In the genomic region with DNA sequence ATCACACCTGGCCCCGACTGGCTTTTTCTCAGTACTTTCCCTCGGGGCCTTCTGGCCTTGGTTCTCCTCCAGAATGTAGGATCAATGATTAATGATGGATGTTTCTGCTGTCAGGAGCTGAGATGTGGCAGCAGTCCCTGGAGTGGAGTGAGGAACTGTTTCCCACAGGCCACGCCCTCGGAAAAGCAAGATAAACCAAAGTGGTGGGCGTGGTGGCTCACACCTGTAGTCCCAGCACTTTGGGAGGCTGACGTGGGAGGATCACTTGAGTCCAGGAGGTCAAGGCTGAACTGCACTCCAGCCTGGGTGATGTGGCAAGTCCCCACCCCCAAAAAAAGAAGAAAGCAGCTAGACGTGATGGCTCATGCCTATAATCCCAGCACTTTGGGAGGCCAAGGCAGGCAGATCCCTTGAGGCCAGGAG, we compare ENCODE assay signal across 15 cellular contexts. TPM values are rescaled to one million over a fixed set of nuclear protein-coding genes. Genes with fewer than 3 reads are reported as not detected.
"Had no signal": no experiment of that assay in that cellular context is flagged by ENCODE, and none has a peak within 500 bp of the region (broad histone marks: within the 10 kb centered on the region; RNA-seq: fewer than 3 reads in every experiment).

No MANE protein-coding gene starts in this region.

- H3K27ac Mint-ChIP-seq: activated CD4-positive, alpha-beta T cell treated with anti-CD3 and anti-CD28 coated beads for 36 hours; stimulated activated naive CD8-positive, alpha-beta T cell treated with anti-CD3 and anti-CD28 coated beads, Interleukin-15, Interleukin-2, amounts not matched to agents 100 ng/mL and 50 ng/mL, for 24 hours; WTC11 had no signal

- DNase-seq: activated CD4-positive, alpha-beta T cell treated with anti-CD3 and anti-CD28 coated beads for 36 hours; activated CD4-positive, alpha-beta T cell treated with anti-CD3 and anti-CD28 coated beads, Interleukin-2, amount 50 U/mL, for 48 hours; activated naive CD4-positive, alpha-beta T cell; aorta; cerebellar nuclear complex; effector CD4-positive, alpha-beta T cell; nucleus accumbens; SW 1271; trophoblast cell had no signal

- H3K9me3 Mint-ChIP-seq: nephron; stimulated activated naive CD8-positive, alpha-beta T cell treated with anti-CD3 and anti-CD28 coated beads, Interleukin-15, Interleukin-2, amounts not matched to agents 100 ng/mL and 50 ng/mL, for 24 hours had no signal

- H3K4me3 Mint-ChIP-seq: activated CD4-positive, alpha-beta T cell treated with anti-CD3 and anti-CD28 coated beads for 36 hours; nephron; stimulated activated naive CD8-positive, alpha-beta T cell treated with anti-CD3 and anti-CD28 coated beads, Interleukin-15, Interleukin-2, amounts not matched to agents 100 ng/mL and 50 ng/mL, for 24 hours; WTC11 had no signal

- H3K27me3 Mint-ChIP-seq: stimulated activated naive CD8-positive, alpha-beta T cell treated with anti-CD3 and anti-CD28 coated beads, Interleukin-15, Interleukin-2, amounts not matched to agents 100 ng/mL and 50 ng/mL, for 24 hours had no signal

- H3K4me1 Mint-ChIP-seq: activated CD4-positive, alpha-beta T cell treated with anti-CD3 and anti-CD28 coated beads for 36 hours; nephron; WTC11 had no signal

- H3K36me3 Mint-ChIP-seq: WTC11 had no signal

- H3K27ac ChIP-seq: esophagus muscularis mucosa had no signal

- H3K4me1 ChIP-seq: esophagus muscularis mucosa had no signal

- ATAC-seq: activated CD4-positive, alpha-beta T cell treated with anti-CD3 and anti-CD28 coated beads for 36 hours; WTC11 had no signal

- H3K36me3 ChIP-seq: esophagus muscularis mucosa had no signal

- H3K4me3 ChIP-seq: esophagus muscularis mucosa, lung had no signal

RNA-seq across cellular contexts. Expression of a gene that starts 23.4 kb away (rescaled TPM):
- total RNA-seq: esophagus muscularis mucosa, posterior vena cava had no signal
